14 cellular contexts compared by ENCODE assay signal in genomic region chr6:156809446-156810178, GRCh38. TPM values are rescaled to one million over a fixed set of nuclear protein-coding genes. Genes with fewer than 3 reads are reported as not detected.
DNase-seq lines count a peak whose midpoint lies in the region; ATAC-seq and TF ChIP-seq lines count a peak whose summit lies in the region.
"Had no signal": no experiment of that assay in that cellular context is flagged by ENCODE, and none has a peak within 500 bp of the region (broad histone marks: within the 10 kb centered on the region; RNA-seq: fewer than 3 reads in every experiment).

No MANE protein-coding gene starts in this region.

- H3K27me3 Mint-ChIP-seq in CD4-positive, CD25-positive, alpha-beta regulatory T cell, result no peaks in the 10 kb centered on the region
- no peaks in the 10 kb centered on the region; the same call in 1 of the 2 replicates for H3K27me3 Mint-ChIP-seq in H9 (ENCODE audit: low read depth)
- no peaks in the 10 kb centered on the region for H3K27me3 Mint-ChIP-seq in activated CD8-positive, alpha-beta T cell treated with anti-CD3 and anti-CD28 coated beads for 36 hours
- H3K27me3 Mint-ChIP-seq in naive thymus-derived CD8-positive, alpha-beta T cell, result no peaks in the 10 kb centered on the region
- H3K27me3 Mint-ChIP-seq: progenitor cell of endocrine pancreas had no signal

- H3K9me3 ChIP-seq in CD4-positive, CD25-positive, alpha-beta regulatory T cell (ENCODE audit: control insufficient read depth in 2 of 2, low read length in 2 of 2), result no peaks in the 10 kb centered on the region
- H3K9me3 ChIP-seq in H9 (ENCODE audit: control insufficient read depth, low read depth, low read length), result no peaks in the 10 kb centered on the region

- no peak overlapping the region for H3K27ac ChIP-seq in CD4-positive, CD25-positive, alpha-beta regulatory T cell (ENCODE audit: insufficient read depth, low read length, poor library complexity, severe bottlenecking)
- no peak overlapping the region for H3K27ac ChIP-seq in H9 (ENCODE audit: insufficient read length, low read depth, low read length)

- H3K56ac ChIP-seq in H9 (ENCODE audit: insufficient read length, low read depth, low read length), result no peak overlapping the region

- peaks cover 21% of the 10 kb centered on the region for H3K79me1 ChIP-seq in H9 (ENCODE audit: insufficient read depth, low read depth, low read length, poor library complexity, severe bottlenecking)

- H4K91ac ChIP-seq in H9 (ENCODE audit: insufficient read length, low read depth, low read length), result no peak overlapping the region

- H3K4me1 ChIP-seq in CD4-positive, CD25-positive, alpha-beta regulatory T cell (ENCODE audit: control insufficient read depth, insufficient read depth, low read length, poor library complexity, severe bottlenecking), result peaks cover 36% of the 10 kb centered on the region
- peaks cover 3% of the 10 kb centered on the region; the same call in 1 of the 2 replicates for H3K4me1 ChIP-seq in H9 (ENCODE audit: insufficient read depth, low read length)

- CTCF ChIA-PET in activated CD8-positive, alpha-beta T cell treated with anti-CD3 and anti-CD28 coated beads for 36 hours (lab: Charles Lee), result interaction anchor here (2.5 kb wide), 1 partner anchor 10 kb away, joined by 7 read pairs; no protein-coding TSS in a partner anchor

- H3K23me2 ChIP-seq in H9 (ENCODE audit: insufficient read length, low read depth, low read length, poor library complexity, severe bottlenecking), result no peaks in the 10 kb centered on the region

- no peak overlapping the region for H3K4me3 ChIP-seq in CD4-positive, CD25-positive, alpha-beta regulatory T cell (ENCODE audit: low read depth, low read length)

- no peak for DNase-seq in CD4-positive, CD25-positive, alpha-beta regulatory T cell
- DNase-seq in H9, result no peak
- DNase-seq in activated CD8-positive, alpha-beta T cell treated with anti-CD3 and anti-CD28 coated beads for 36 hours, result no peak
- DNase-seq in naive thymus-derived CD8-positive, alpha-beta T cell, result no peak
- DNase-seq in NCI-H2227 (lab: John Stamatoyannopoulos, UW; ENCODE audit: unreplicated experiment), result no peak
- DNase-seq in OCI-M1 (lab: John Stamatoyannopoulos, UW), result no peak
- DNase-seq in HK-2 (ENCODE audit: unreplicated experiment), result no peak
- DNase-seq: activated CD4-positive, CD25-positive, alpha-beta regulatory T cell treated with anti-CD3 and anti-CD28 coated beads, Interleukin-2, amount 50 U/mL, for 72 hours; effector CD8-positive, alpha-beta T cell; NCI-H226; SW 1271 had no signal

- no peak overlapping the region for H2BK120ac ChIP-seq in H9 (ENCODE audit: low read depth, low read length, poor library complexity, severe bottlenecking)

- WGBS in H9 (ENCODE audit: extremely low coverage, insufficient read length, low lambda C conversion rate), result no CpG with 5 or more reads among the region's 2 CpGs

- no peaks in the 10 kb centered on the region for H3K27me3 ChIP-seq in CD4-positive, CD25-positive, alpha-beta regulatory T cell (ENCODE audit: control insufficient read depth, insufficient read depth, low read length)
- no peaks in the 10 kb centered on the region for H3K27me3 ChIP-seq in H9 (ENCODE audit: insufficient read depth, low read length)

- no peak overlapping the region for H2BK20ac ChIP-seq in H9 (ENCODE audit: low read depth, low read length, poor library complexity, severe bottlenecking)

- peaks cover 6% of the 10 kb centered on the region for H3K36me3 ChIP-seq in CD4-positive, CD25-positive, alpha-beta regulatory T cell (ENCODE audit: control insufficient read depth, insufficient read depth, low read length)

- no peak overlapping the region for H3K18ac ChIP-seq in H9 (ENCODE audit: insufficient read length, low read depth, low read length)

- peak overlapping the region in 2 of 3 donors; percentile 3 to 45 for H3K27ac Mint-ChIP-seq in CD4-positive, CD25-positive, alpha-beta regulatory T cell
- H3K27ac Mint-ChIP-seq in H9, result peak overlapping the region in 2 of 3 experiments; percentile 50 to 78; a peak in 3 of 7 replicates
- peak overlapping the region; percentile 58 for H3K27ac Mint-ChIP-seq in activated CD8-positive, alpha-beta T cell treated with anti-CD3 and anti-CD28 coated beads for 36 hours
- peak overlapping the region in 9 of 10 donors; percentile 21 to 88 (median 72) for H3K27ac Mint-ChIP-seq in naive thymus-derived CD8-positive, alpha-beta T cell
- H3K27ac Mint-ChIP-seq: progenitor cell of endocrine pancreas had no signal

- no peak overlapping the region for H3K23ac ChIP-seq in H9 (ENCODE audit: insufficient read length, low read depth, low read length)

- peaks cover 4% of the 10 kb centered on the region for H3K36me3 Mint-ChIP-seq in CD4-positive, CD25-positive, alpha-beta regulatory T cell
- peaks cover 0 to 5% (median 3%) of the 10 kb centered on the region in 3 experiments; a peak in 5 of 7 replicates for H3K36me3 Mint-ChIP-seq in H9 (ENCODE audit: insufficient read depth in 1 of 3, low read depth in 3 of 3)
- peaks cover 19% of the 10 kb centered on the region for H3K36me3 Mint-ChIP-seq in activated CD8-positive, alpha-beta T cell treated with anti-CD3 and anti-CD28 coated beads for 36 hours (ENCODE audit: low read depth)
- peaks cover 0 to 1% (median 0%) of the 10 kb centered on the region in 3 donors for H3K36me3 Mint-ChIP-seq in naive thymus-derived CD8-positive, alpha-beta T cell

- H3T11ph ChIP-seq in H9 (ENCODE audit: low read length), result no peak overlapping the region

- H2AFZ ChIP-seq in H9 (ENCODE audit: low read length), result no peak overlapping the region

- H3K79me2 ChIP-seq in H9 (ENCODE audit: insufficient read depth, low read length), result peaks cover 55% of the 10 kb centered on the region

- no peak for TF ChIP-seq CTCF in H9 (conservative IDR thresholded peaks at IDR 0.05)
- TF ChIP-seq CTCF in activated CD8-positive, alpha-beta T cell treated with anti-CD3 and anti-CD28 coated beads for 36 hours (IDR thresholded peaks at IDR 0.05), result no peak

- no peak overlapping the region for H4K5ac ChIP-seq in H9 (ENCODE audit: insufficient read length, low read depth, low read length)

- H2BK15ac ChIP-seq in H9 (ENCODE audit: low read depth, low read length), result no peak overlapping the region

- peaks cover 0 to 4% (median 0%) of the 10 kb centered on the region in 7 donors for H3K9me3 Mint-ChIP-seq in CD4-positive, CD25-positive, alpha-beta regulatory T cell
- peaks cover 0 to 1% of the 10 kb centered on the region in 2 experiments; a peak in 3 of 5 replicates for H3K9me3 Mint-ChIP-seq in H9
- peaks cover 6% of the 10 kb centered on the region for H3K9me3 Mint-ChIP-seq in activated CD8-positive, alpha-beta T cell treated with anti-CD3 and anti-CD28 coated beads for 36 hours
- H3K9me3 Mint-ChIP-seq in naive thymus-derived CD8-positive, alpha-beta T cell, result peaks cover 0 to 9% (median 0%) of the 10 kb centered on the region in 9 donors

- peak overlapping the region in 2 of 4 donors; percentile 29 to 45 for H3K4me3 Mint-ChIP-seq in CD4-positive, CD25-positive, alpha-beta regulatory T cell
- no peak overlapping the region; a peak in 1 of 5 replicates for H3K4me3 Mint-ChIP-seq in H9
- H3K4me3 Mint-ChIP-seq in activated CD8-positive, alpha-beta T cell treated with anti-CD3 and anti-CD28 coated beads for 36 hours, result peak overlapping the region; percentile 3
- H3K4me3 Mint-ChIP-seq in naive thymus-derived CD8-positive, alpha-beta T cell, result peak overlapping the region in 8 of 10 donors; percentile 26 to 73 (median 62)

- peaks cover 44 to 92% (median 79%) of the 10 kb centered on the region in 4 donors for H3K4me1 Mint-ChIP-seq in CD4-positive, CD25-positive, alpha-beta regulatory T cell
- H3K4me1 Mint-ChIP-seq in H9, result peaks cover 54 to 60% of the 10 kb centered on the region in 2 experiments
- peaks cover 79% of the 10 kb centered on the region for H3K4me1 Mint-ChIP-seq in activated CD8-positive, alpha-beta T cell treated with anti-CD3 and anti-CD28 coated beads for 36 hours (ENCODE audit: low read depth)
- peaks cover 53 to 96% (median 86%) of the 10 kb centered on the region in 4 donors for H3K4me1 Mint-ChIP-seq in naive thymus-derived CD8-positive, alpha-beta T cell

- H3K9ac ChIP-seq in H9 (ENCODE audit: extremely low read depth, insufficient read length, low read length), result no peak overlapping the region

- H2BK12ac ChIP-seq in H9 (ENCODE audit: insufficient read length, low read depth, low read length), result no peak overlapping the region

- no peak overlapping the region for H2AK5ac ChIP-seq in H9 (ENCODE audit: insufficient read length, low read length)

- H2BK5ac ChIP-seq in H9 (ENCODE audit: insufficient read length, low read length), result no peak overlapping the region

- no peak overlapping the region for H3K4me2 ChIP-seq in H9 (ENCODE audit: insufficient read depth, insufficient read length, low read length)

- intact Hi-C loops in activated CD8-positive, alpha-beta T cell treated with anti-CD3 and anti-CD28 coated beads for 36 hours (cut with micrococcal nuclease), result no loop called here

- no peak overlapping the region for H3K4ac ChIP-seq in H9 (ENCODE audit: low read depth, low read length)

- no peak overlapping the region for H4K8ac ChIP-seq in H9 (replicated peaks; ENCODE audit: insufficient read length, low read depth, low read length)

- no peaks in the 10 kb centered on the region for H4K20me1 ChIP-seq in H9 (ENCODE audit: control insufficient read depth, insufficient read depth, insufficient read length)

- no peak for ATAC-seq in CD4-positive, CD25-positive, alpha-beta regulatory T cell (ENCODE audit: low read depth in 2 of 2)
- ATAC-seq in activated CD8-positive, alpha-beta T cell treated with anti-CD3 and anti-CD28 coated beads for 36 hours, result no peak
- no peak for ATAC-seq in naive thymus-derived CD8-positive, alpha-beta T cell
- ATAC-seq in HG03095 (IDR thresholded peaks at IDR 0.05; ENCODE audit: unreplicated experiment), result no peak
- ATAC-seq: HCT116 had no signal

- POLR2A ChIA-PET in activated CD8-positive, alpha-beta T cell treated with anti-CD3 and anti-CD28 coated beads for 36 hours (lab: Charles Lee), result interaction anchor here (1.1 kb wide), 1 partner anchor 9 kb away, joined by 3 read pairs; no protein-coding TSS in a partner anchor
- POLR2A ChIA-PET in naive thymus-derived CD8-positive, alpha-beta T cell (lab: Charles Lee), result interaction anchor here (1.2 kb wide), 1 partner anchor 10 kb away, joined by 3 read pairs; no protein-coding TSS in a partner anchor

- no peak overlapping the region; the same call in 1 of the 2 replicates for H3K14ac ChIP-seq in H9 (ENCODE audit: insufficient read depth, low read length)

RNA-seq across cellular contexts. Expression of gene ARID1B, which starts 32.4 kb away (rescaled TPM):
- 186 TPM for total RNA-seq in CD4-positive, CD25-positive, alpha-beta regulatory T cell
- polyA plus RNA-seq in CD4-positive, CD25-positive, alpha-beta regulatory T cell, result 10 to 100 TPM in 3 of 4 donors, 1 to 10 TPM in 1; 9.8 to 17.8 (median 12.2) TPM
- 86.2 and 88.2 TPM in 2 replicates for total RNA-seq in H9 (2021)
- 10 to 100 TPM; 36.9 to 38.9 TPM for total RNA-seq in activated CD8-positive, alpha-beta T cell treated with anti-CD3 and anti-CD28 coated beads for 36 hours
- 100 to 1,000 TPM; 119 to 122 TPM for total RNA-seq in naive thymus-derived CD8-positive, alpha-beta T cell
- 10 to 100 TPM in 2 of 3 donors, 1 to 10 TPM in 1; 9.0 to 18.6 (median 11.2) TPM for polyA plus RNA-seq in naive thymus-derived CD8-positive, alpha-beta T cell

Comparison
In these comparisons a context has a peak if more than half of its experiments do, and no peak if none do; other contexts are left out.
1. H3K4me3 Mint-ChIP-seq: peak in activated CD8-positive, alpha-beta T cell treated with anti-CD3 and anti-CD28 coated beads for 36 hours (single experiment) and naive thymus-derived CD8-positive, alpha-beta T cell (8 of 10); none in H9 (0 of 2).
2. Peak in every context shown above with its lines, with median percentiles within 50 percentile points of each other: H3K27ac Mint-ChIP-seq.